ENCODE assay signal across 8 cellular contexts in the genomic region with DNA sequence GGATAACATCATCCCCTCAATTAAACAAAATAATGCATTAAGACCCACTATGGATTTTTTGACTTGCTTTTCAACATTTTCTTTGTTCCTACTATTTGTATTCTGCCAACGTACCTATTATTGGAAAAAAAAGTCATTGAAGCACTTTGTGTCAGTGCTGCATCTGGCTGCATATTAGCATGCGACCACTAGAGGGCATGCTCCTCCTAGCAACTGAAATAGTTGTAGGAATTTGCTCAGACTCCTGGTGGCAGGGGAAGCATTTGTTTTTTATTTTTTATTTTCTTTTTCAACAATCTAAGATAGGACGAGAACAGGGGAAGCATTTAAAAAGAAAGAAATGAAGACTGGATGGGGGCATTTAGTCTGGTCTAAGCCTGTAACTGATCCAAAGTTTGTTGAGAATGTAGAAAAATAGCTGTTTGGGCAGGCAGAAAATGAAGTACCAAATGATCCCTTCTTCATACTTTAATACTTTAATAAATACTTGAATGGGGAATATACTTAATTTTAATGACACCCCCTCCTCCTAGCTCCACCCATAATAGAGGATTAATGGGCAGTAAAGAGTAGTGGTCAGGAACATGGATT. TPM values are rescaled to one million over a fixed set of nuclear protein-coding genes. Genes with fewer than 3 reads are reported as not detected.
DNase-seq lines count a peak whose midpoint lies in the region; ATAC-seq and TF ChIP-seq lines count a peak whose summit lies in the region.

No MANE protein-coding gene starts in this region.

- DNase-seq in NK-92 (lab: John Stamatoyannopoulos, UW; ENCODE audit: unreplicated experiment) (peak; percentile 4), NCI-H1105 (lab: John Stamatoyannopoulos, UW) (peak; percentile 38), T-helper 9 cell (peak; percentile 64), ascending aorta (ENCODE audit: low spot score in 2 of 2) (peak in 1 of 2 donors; percentile 82), hepatic stellate cell (ENCODE audit: low spot score) (peak; percentile 50), sciatic nerve (ENCODE audit: low spot score) (peak; percentile 87)
- DNase-seq in NK-92 treated with Interleukin-12 subunit alpha and Interleukin-12 subunit beta, amount 100 ng/mL, for 24 hours (lab: John Stamatoyannopoulos, UW), result no peak

- intact Hi-C loops in ascending aorta (cut with DNase I) (loop anchor here (2.0 kb wide), 1 partner anchor 122 kb away; no protein-coding TSS in a partner anchor), sciatic nerve (cut with DNase I) (no loop called here)

- no peak overlapping the region for H3K4me3 ChIP-seq in ascending aorta

- peaks cover 0 to 3% of the 10 kb centered on the region in 2 donors for H3K9me3 ChIP-seq in ascending aorta

- peak; percentile 61 for ATAC-seq in sciatic nerve
- ATAC-seq in HG03432 (IDR thresholded peaks at IDR 0.05; ENCODE audit: unreplicated experiment), result no peak

- no peaks in the 10 kb centered on the region for H3K4me1 ChIP-seq in ascending aorta

- peaks cover 0 to 8% of the 10 kb centered on the region in 2 donors for H3K36me3 ChIP-seq in ascending aorta

- no peak overlapping the region for H3K27ac ChIP-seq in ascending aorta

- no peaks in the 10 kb centered on the region for H3K27me3 ChIP-seq in ascending aorta

- TF ChIP-seq CTCF in ascending aorta (IDR thresholded peaks at IDR 0.05), result peak; percentile 74 to 94 (median 94)

RNA-seq across cellular contexts. Expression of a gene that starts 14.5 kb away (rescaled TPM):
- total RNA-seq in ascending aorta, result 28.8 TPM
- 4.6 TPM for total RNA-seq in sciatic nerve

RNA-seq across cellular contexts. Expression of a gene that starts 26.8 kb away (rescaled TPM):
- total RNA-seq in ascending aorta (11.2 TPM), sciatic nerve (34.8 TPM)

RNA-seq across cellular contexts. Expression of a gene that starts 42.7 kb away (rescaled TPM):
- total RNA-seq in ascending aorta (2.0 TPM), sciatic nerve (21.8 TPM)

RNA-seq across cellular contexts. Expression of a gene that starts 47.9 kb away (rescaled TPM):
- total RNA-seq in ascending aorta (not detected), sciatic nerve (not detected)
